8 cellular contexts compared by ENCODE assay signal in genomic region chr12:89951050-89951693, GRCh38.
DNase-seq lines count a peak whose midpoint lies in the region; ATAC-seq and TF ChIP-seq lines count a peak whose summit lies in the region.

No MANE protein-coding gene starts in this region.

- peak; percentile 29 for ATAC-seq in HG02588 (IDR thresholded peaks at IDR 0.05; ENCODE audit: unreplicated experiment)

- H3K9me3 Mint-ChIP-seq in Calu3 (ENCODE audit: low read depth, unreplicated experiment), result no peaks in the 10 kb centered on the region
- H3K9me3 Mint-ChIP-seq in activated T-helper 1 cell treated with anti-CD3 and anti-CD28 coated beads, Interleukin-12 subunit alpha, Interleukin-12 subunit beta, Interleukin-2, Interleukin-4 antibody, amounts not matched to agents 30 ng/mL and 10 ng/mL and 1 ng/mL, durations not matched to agents 14 hours and 24 hours and 36 hours, result no peaks in the 10 kb centered on the region

- no peaks in the 10 kb centered on the region for H3K27me3 Mint-ChIP-seq in Calu3 (ENCODE audit: unreplicated experiment)
- no peaks in the 10 kb centered on the region for H3K27me3 Mint-ChIP-seq in activated T-helper 1 cell treated with anti-CD3 and anti-CD28 coated beads, Interleukin-12 subunit alpha, Interleukin-12 subunit beta, Interleukin-2, Interleukin-4 antibody, amounts not matched to agents 30 ng/mL and 10 ng/mL and 1 ng/mL, durations not matched to agents 14 hours and 24 hours and 36 hours (ENCODE audit: insufficient read depth)

- peak overlapping the region in 1 of 2 experiments; percentile 87 for H2BK12ac ChIP-seq in mesenchymal stem cell (ENCODE audit: low read length in 2 of 2)

- TF ChIP-seq CTCF in Calu3 (IDR thresholded peaks at IDR 0.05; ENCODE audit: unreplicated experiment) (no peak), GM10248 (IDR thresholded peaks at IDR 0.05; ENCODE audit: control extremely low read depth, extremely low read depth, low read depth, missing control alignments) (no peak), tibial nerve (IDR thresholded peaks at IDR 0.05) (no peak)

- no peak overlapping the region for H3K14ac ChIP-seq in mesenchymal stem cell (ENCODE audit: low read length in 2 of 2)

- POLR2A ChIA-PET in GM10248 (lab: Yijun Ruan, JAX), result interaction anchor here (1.0 kb wide), 1 partner anchor 9 kb away, joined by 4 read pairs; no protein-coding TSS in a partner anchor

- no peaks in the 10 kb centered on the region for H3K79me1 ChIP-seq in mesenchymal stem cell (replicated peaks; ENCODE audit: low read length, poor library complexity, severe bottlenecking)

- H3K4me3 Mint-ChIP-seq in Calu3 (ENCODE audit: low read depth, unreplicated experiment), result no peak overlapping the region
- H3K4me3 Mint-ChIP-seq in activated T-helper 1 cell treated with anti-CD3 and anti-CD28 coated beads, Interleukin-12 subunit alpha, Interleukin-12 subunit beta, Interleukin-2, Interleukin-4 antibody, amounts not matched to agents 30 ng/mL and 10 ng/mL and 1 ng/mL, durations not matched to agents 14 hours and 24 hours and 36 hours, result no peak overlapping the region

- H3K27ac ChIP-seq in mesenchymal stem cell (ENCODE audit: low read length, poor library complexity, severe bottlenecking), result no peak overlapping the region
- H3K27ac ChIP-seq in tibial nerve, result no peak overlapping the region

- peak overlapping the region; percentile 91 for H3K9ac ChIP-seq in mesenchymal stem cell (ENCODE audit: low read length)

- no peak overlapping the region for H4K8ac ChIP-seq in mesenchymal stem cell (ENCODE audit: low read length)

- H3K9me3 ChIP-seq in mesenchymal stem cell (ENCODE audit: control insufficient read depth, low read length), result no peaks in the 10 kb centered on the region
- no peaks in the 10 kb centered on the region for H3K9me3 ChIP-seq in tibial nerve

- H3K4ac ChIP-seq in mesenchymal stem cell (ENCODE audit: low read depth in 1 of 2, low read length in 2 of 2), result peak overlapping the region in 1 of 2 experiments; percentile 60

- no peak overlapping the region for H3K4me2 ChIP-seq in mesenchymal stem cell (ENCODE audit: low read length, poor library complexity, severe bottlenecking)

- TF ChIP-seq EP300 in tibial nerve (IDR thresholded peaks at IDR 0.05), result no peak

- no peaks in the 10 kb centered on the region for H3K4me1 ChIP-seq in mesenchymal stem cell (ENCODE audit: control insufficient read depth, insufficient read depth, low read depth, low read length)
- H3K4me1 ChIP-seq in tibial nerve, result peaks cover 0 to 32% (median 22%) of the 10 kb centered on the region in 4 donors

- H3K4me3 ChIP-seq in mesenchymal stem cell (ENCODE audit: insufficient read depth in 1 of 2, low read depth in 1 of 2, low read length in 2 of 2) (no peak overlapping the region), tibial nerve (no peak overlapping the region)

- H3K36me3 ChIP-seq in mesenchymal stem cell (ENCODE audit: control insufficient read depth in 1 of 2, insufficient read depth in 2 of 2, low read depth in 1 of 2, low read length in 2 of 2) (no peaks in the 10 kb centered on the region), tibial nerve (no peaks in the 10 kb centered on the region)

- no peak overlapping the region for H2BK120ac ChIP-seq in mesenchymal stem cell (ENCODE audit: low read depth, low read length)

- no peak overlapping the region for H2BK5ac ChIP-seq in mesenchymal stem cell (ENCODE audit: low read depth, low read length, poor library complexity, severe bottlenecking)

- peak overlapping the region in 1 of 2 experiments; percentile 54 for H3K18ac ChIP-seq in mesenchymal stem cell (ENCODE audit: low read depth in 1 of 2, low read length in 2 of 2)

- WGBS in mesenchymal stem cell, result 50% methylated on average over 2 of the region's 2 CpGs
- WGBS in tibial nerve, 2 donors, result 54 to 70% methylated on average over 2 of the region's 2 CpGs

- no peak overlapping the region for H2AFZ ChIP-seq in mesenchymal stem cell (ENCODE audit: low read depth, low read length)

- H3K4me1 Mint-ChIP-seq in Calu3 (ENCODE audit: low read depth, unreplicated experiment), result peaks cover 58% of the 10 kb centered on the region
- H3K4me1 Mint-ChIP-seq in activated T-helper 1 cell treated with anti-CD3 and anti-CD28 coated beads, Interleukin-12 subunit alpha, Interleukin-12 subunit beta, Interleukin-2, Interleukin-4 antibody, amounts not matched to agents 30 ng/mL and 10 ng/mL and 1 ng/mL, durations not matched to agents 14 hours and 24 hours and 36 hours (ENCODE audit: low read depth), result peaks cover 33% of the 10 kb centered on the region

- no peak for TF ChIP-seq POLR2A in tibial nerve (IDR thresholded peaks at IDR 0.05)

- H2AK5ac ChIP-seq in mesenchymal stem cell (ENCODE audit: low read length, severe bottlenecking), result no peak overlapping the region

- H2BK15ac ChIP-seq in mesenchymal stem cell (ENCODE audit: low read depth, poor library complexity, severe bottlenecking), result no peak overlapping the region

- peaks cover 8% of the 10 kb centered on the region for H3K36me3 Mint-ChIP-seq in Calu3 (ENCODE audit: insufficient read depth, unreplicated experiment)
- no peaks in the 10 kb centered on the region for H3K36me3 Mint-ChIP-seq in activated T-helper 1 cell treated with anti-CD3 and anti-CD28 coated beads, Interleukin-12 subunit alpha, Interleukin-12 subunit beta, Interleukin-2, Interleukin-4 antibody, amounts not matched to agents 30 ng/mL and 10 ng/mL and 1 ng/mL, durations not matched to agents 14 hours and 24 hours and 36 hours (ENCODE audit: low read depth)

- peak overlapping the region; percentile 79 for H3K27ac Mint-ChIP-seq in Calu3 (ENCODE audit: unreplicated experiment)
- peak overlapping the region; percentile 11 for H3K27ac Mint-ChIP-seq in activated T-helper 1 cell treated with anti-CD3 and anti-CD28 coated beads, Interleukin-12 subunit alpha, Interleukin-12 subunit beta, Interleukin-2, Interleukin-4 antibody, amounts not matched to agents 30 ng/mL and 10 ng/mL and 1 ng/mL, durations not matched to agents 14 hours and 24 hours and 36 hours

- DNase-seq in Calu3, result peak; percentile 50
- DNase-seq in activated T-helper 1 cell treated with anti-CD3 and anti-CD28 coated beads, Interleukin-12 subunit alpha, Interleukin-12 subunit beta, Interleukin-2, Interleukin-4 antibody, amounts not matched to agents 30 ng/mL and 10 ng/mL and 1 ng/mL, durations not matched to agents 14 hours and 24 hours and 36 hours (ENCODE audit: low spot score), result no peak
- peak; percentile 61 for DNase-seq in mesenchymal stem cell
- DNase-seq in GM10248 (ENCODE audit: extremely low spot score), result no peak
- DNase-seq in NCI-H510A treated with DMSO at 0.1 percent for 48 hours (lab: John Stamatoyannopoulos, UW), result no peak
- DNase-seq in tibial nerve (ENCODE audit: low spot score in 2 of 2), result no peak
- no peak for DNase-seq in activated gamma-delta T cell treated with Interleukin-2 at 50 U/mL for 16 hours

- BruUV-seq in Calu3 (replicated peaks; lab: Mats Ljungman, UMichigan), result no TSS peak

- no peak overlapping the region for H3K23ac ChIP-seq in mesenchymal stem cell (ENCODE audit: low read length in 2 of 2)

- intact Hi-C loops in Calu3 (cut with micrococcal nuclease; ENCODE audit: unreplicated experiment), result no loop called here
- intact Hi-C loops in activated T-helper 1 cell treated with anti-CD3 and anti-CD28 coated beads, Interleukin-12 subunit alpha, Interleukin-12 subunit beta, Interleukin-2, Interleukin-4 antibody, amounts not matched to agents 30 ng/mL and 10 ng/mL and 1 ng/mL, durations not matched to agents 14 hours and 24 hours and 36 hours (cut with micrococcal nuclease), result loop anchor here (5.0 kb wide), 2 partner anchors 136 to 151 kb away; no protein-coding TSS in a partner anchor

- H3K27me3 ChIP-seq in mesenchymal stem cell (ENCODE audit: control insufficient read depth in 1 of 2, insufficient read depth in 1 of 2, low read length in 2 of 2) (no peaks in the 10 kb centered on the region), tibial nerve (no peaks in the 10 kb centered on the region)

- CTCF ChIA-PET in Calu3 (lab: Charles Lee) (interaction anchor here (0.8 to 1.0 kb wide), 3 partner anchors 9 to 242 kb away, joined by 3 to 4 read pairs (median 4); partner anchors contain the start of gene ATP2B1), GM10248 (lab: Yijun Ruan, JAX) (interaction anchor here (0.8 to 6.8 kb wide), 12 partner anchors 9 to 407 kb away, joined by 3 to 34 read pairs (median 4); no protein-coding TSS in a partner anchor)

- H4K91ac ChIP-seq in mesenchymal stem cell (ENCODE audit: low read length), result no peak overlapping the region

Comparison
In these comparisons a context has a peak if more than half of its experiments do, and no peak if none do; other contexts are left out.
1. DNase-seq: peak in Calu3 (single experiment) and mesenchymal stem cell (single experiment); none in activated T-helper 1 cell treated with anti-CD3 and anti-CD28 coated beads, Interleukin-12 subunit alpha, Interleukin-12 subunit beta, Interleukin-2, Interleukin-4 antibody, amounts not matched to agents 30 ng/mL and 10 ng/mL and 1 ng/mL, durations not matched to agents 14 hours and 24 hours and 36 hours (single experiment), GM10248 (single experiment), NCI-H510A treated with DMSO at 0.1 percent for 48 hours (single experiment), tibial nerve (0 of 2) and activated gamma-delta T cell treated with Interleukin-2 at 50 U/mL for 16 hours (single experiment).